In genomic region chr4:987689-988513, GRCh38 we compare ENCODE assay signal across 1 cellular context.
TF ChIP-seq lines count a peak whose summit lies in the region.

No MANE protein-coding gene starts in this region.

TF ChIP-seq in H1, 55 proteins besides CTCF, POLR2A, EP300 and RAD21:
- no peak for TF ChIP-seq SP1 (IDR thresholded peaks at IDR 0.05; ENCODE audit: low read depth, low read length)
- no peak for TF ChIP-seq POU5F1 (IDR thresholded peaks at IDR 0.05; ENCODE audit: low read depth, low read length)
- no peak for TF ChIP-seq ATF3 (IDR thresholded peaks at IDR 0.05; ENCODE audit: insufficient read depth, low read depth, low read length)
- no peak for TF ChIP-seq CEBPB (IDR thresholded peaks at IDR 0.05; ENCODE audit: low read depth, low read length)
- TF ChIP-seq EZH2 (IDR thresholded peaks at IDR 0.05; ENCODE audit: low read depth, low read length, severe bottlenecking): no peak
- no peak for TF ChIP-seq YY1 (IDR thresholded peaks at IDR 0.05; ENCODE audit: low read depth, low read length)
- no peak for TF ChIP-seq KDM5A (IDR thresholded peaks at IDR 0.05; ENCODE audit: low read length)
- no peak for TF ChIP-seq HDAC2 (IDR thresholded peaks at IDR 0.05; ENCODE audit: borderline replicate concordance in 1 of 2, low read depth in 2 of 2, low read length in 2 of 2)
- no peak for TF ChIP-seq RBBP5 (IDR thresholded peaks at IDR 0.05; ENCODE audit: borderline replicate concordance, low read depth, low read length)
- TF ChIP-seq CHD2 (IDR thresholded peaks at IDR 0.05; ENCODE audit: low read length): no peak
- no peak for TF ChIP-seq SP4 (IDR thresholded peaks at IDR 0.05; ENCODE audit: low read length)
- no peak for TF ChIP-seq RFX5 (IDR thresholded peaks at IDR 0.05; ENCODE audit: borderline replicate concordance, low read depth, low read length)
- TF ChIP-seq SAP30 (IDR thresholded peaks at IDR 0.05; ENCODE audit: insufficient read depth, insufficient replicate concordance, low read length): no peak
- no peak for TF ChIP-seq KDM4A (IDR thresholded peaks at IDR 0.05; ENCODE audit: low read depth, low read length, severe bottlenecking)
- no peak for TF ChIP-seq CHD7 (IDR thresholded peaks at IDR 0.05; ENCODE audit: insufficient replicate concordance, low read length)
- TF ChIP-seq CREB1 (IDR thresholded peaks at IDR 0.05): no peak
- TF ChIP-seq POLR2AphosphoS5 (IDR thresholded peaks at IDR 0.05; ENCODE audit: low read depth, low read length): no peak
- no peak for TF ChIP-seq GABPA (IDR thresholded peaks at IDR 0.05; ENCODE audit: borderline replicate concordance, insufficient read depth, low read length)
- no peak for TF ChIP-seq GTF2F1 (IDR thresholded peaks at IDR 0.05; ENCODE audit: borderline replicate concordance, low read depth, low read length)
- TF ChIP-seq MAFK (IDR thresholded peaks at IDR 0.05; ENCODE audit: low read depth, low read length): no peak
